Comparison of ENCODE assay signal across 22 cellular contexts in genomic region chr11:75796091-75796435, GRCh38. TPM values are rescaled to one million over a fixed set of nuclear protein-coding genes. Genes with fewer than 3 reads are reported as not detected.
A peak's percentile ranks its signal among the peaks of the same experiment; 100 is the strongest.
DNase-seq lines count a peak whose midpoint lies in the region; ATAC-seq, FAIRE-seq and TF ChIP-seq lines count a peak whose summit lies in the region.
"Had no signal": no experiment of that assay in that cellular context is flagged by ENCODE, and none has a peak within 500 bp of the region (broad histone marks: within the 10 kb centered on the region; RNA-seq: fewer than 3 reads in every experiment).

No MANE protein-coding gene starts in this region.

- no peak for TF ChIP-seq POLR2A in HepG2 (IDR thresholded peaks at IDR 0.05; ENCODE audit: insufficient read depth in 1 of 2, low read depth in 2 of 2, low read length in 2 of 2)

- no peak overlapping the region for H2AFZ ChIP-seq in HepG2 (ENCODE audit: low read length)
- H2AFZ ChIP-seq: PC-9 had no signal

- in situ Hi-C loops in HepG2 (cut with HindIII; ENCODE audit: extremely low pct_ligation_motif_present, low pct_unique_long_range_greater_than_20kb) = no loop called here

- no peak overlapping the region for H3K4me3 ChIP-seq in HepG2 (replicated peaks in 1 of 3; ENCODE audit: insufficient read depth in 1 of 3, low read depth in 2 of 3, low read length in 3 of 3)
- H3K4me3 ChIP-seq in aorta (ENCODE audit: low read length in 2 of 2) = no peak overlapping the region
- no peak overlapping the region for H3K4me3 ChIP-seq in MG63
- no peak overlapping the region for H3K4me3 ChIP-seq in WERI-Rb-1 (ENCODE audit: low read depth, low read length)
- H3K4me3 ChIP-seq: PC-9, SK-N-MC had no signal

- H3K27ac ChIP-seq in HepG2 (ENCODE audit: extremely low read length, insufficient read depth, low read length) = peak overlapping the region; percentile 77
- no peak overlapping the region for H3K27ac ChIP-seq in aorta (ENCODE audit: low read depth in 1 of 2, low read length in 2 of 2)
- no peak overlapping the region for H3K27ac ChIP-seq in WERI-Rb-1
- H3K27ac ChIP-seq: KMS-11, PC-9, SK-N-MC had no signal

- peak overlapping the region; percentile 56 for H3K4me2 ChIP-seq in HepG2 (ENCODE audit: low read depth, low read length)
- H3K4me2 ChIP-seq: KMS-11, PC-9 had no signal

- CTCF ChIA-PET in HepG2 (lab: Yijun Ruan, JAX; ENCODE audit: low intra/inter-chr PET ratio, low total read pairs) = no interaction called here

- H3K79me2 ChIP-seq in HepG2 (ENCODE audit: insufficient read depth, low read length) = no peaks in the 10 kb centered on the region

- no peak for DNase-seq in HTR-8/SVneo (ENCODE audit: insufficient read length, low spot score)
- DNase-seq in RPMI7951 (ENCODE audit: low read depth) = peak; percentile 32
- no peak for DNase-seq in HepG2 (ENCODE audit: low spot score)
- DNase-seq in aorta = peak; percentile 2 to 33
- no peak for DNase-seq in MG63
- DNase-seq in amygdala (lab: John Stamatoyannopoulos, UW) = no peak
- DNase-seq in WERI-Rb-1 = no peak
- DNase-seq: DMS153, NCI-H1092, NCI-H1417 treated with DMSO at 0.1 percent for 48 hours, NCI-H1694 treated with DMSO at 0.1 percent for 48 hours, NCI-H2081, NCI-H2171, NCI-H345, NCI-H524 treated with DMSO at 0.1 percent for 48 hours, NCI-H774, PC-9, SIG-M5 had no signal

- POLR2A ChIA-PET in HepG2 (lab: Yijun Ruan, JAX) = interaction anchor here (0.7 to 7.1 kb wide), 8 partner anchors 13 to 76 kb away, joined by 3 to 138 read pairs (median 4); partner anchors contain the start of genes DGAT2 and UVRAG

- H3K36me3 ChIP-seq in HepG2 (replicated peaks in 1 of 2; ENCODE audit: control insufficient read depth in 1 of 2, insufficient read depth in 2 of 2, low read length in 2 of 2) (peaks cover 12 to 50% of the 10 kb centered on the region in 2 experiments), aorta (ENCODE audit: control insufficient read depth in 1 of 2, insufficient read depth in 2 of 2, low read length in 1 of 2) (no peaks in the 10 kb centered on the region), MG63 (no peaks in the 10 kb centered on the region), WERI-Rb-1 (no peaks in the 10 kb centered on the region)

- intact Hi-C loops in HepG2 (cut with micrococcal nuclease; ENCODE audit: unreplicated experiment) = no loop called here
- intact Hi-C loops in aorta (cut with DNase I) = no loop called here

- ATAC-seq in HepG2 = no peak
- no peak for ATAC-seq in aorta (ENCODE audit: low FRiP score)

- FAIRE-seq in HTR-8/SVneo (lab: Jason Lieb, UNC) = peak; percentile 69
- FAIRE-seq in HepG2 (lab: Jason Lieb, UNC) = no peak
- FAIRE-seq: G401.6, H54 had no signal

- WGBS in HepG2 (ENCODE audit: low lambda C conversion rate) = 17% methylated on average over 2 of the region's 2 CpGs
- 95 to 100% methylated on average over 2 of the region's 2 CpGs for WGBS in aorta, 2 donors

- TF ChIP-seq CTCF in HepG2 (CRISPR knock-in tag; IDR thresholded peaks at IDR 0.05) = no peak
- TF ChIP-seq CTCF in WERI-Rb-1 (IDR thresholded peaks at IDR 0.05; ENCODE audit: low read depth, low read length) = no peak

- peak overlapping the region; percentile 27; the same call in 1 of the 2 replicates for H3K9ac ChIP-seq in HepG2 (ENCODE audit: insufficient read depth, low read depth, low read length)
- H3K9ac ChIP-seq: KMS-11 had no signal

- TF ChIP-seq EP300 in HepG2 (IDR thresholded peaks at IDR 0.05; ENCODE audit: low read depth in 2 of 2, low read length in 2 of 2) (no peak), HepG2 (CRISPR knock-in tag; IDR thresholded peaks at IDR 0.05; ENCODE audit: borderline replicate concordance) (no peak)

- TF ChIP-seq RAD21 in HepG2 (CRISPR knock-in tag; IDR thresholded peaks at IDR 0.05) = no peak

- BruUV-seq in HepG2 (replicated peaks; lab: Mats Ljungman, UMichigan) = no TSS peak

- no peaks in the 10 kb centered on the region for H3K9me3 ChIP-seq in HepG2 (ENCODE audit: low read length)
- H3K9me3 ChIP-seq in aorta (ENCODE audit: control insufficient read depth, low read length) = no peaks in the 10 kb centered on the region
- no peaks in the 10 kb centered on the region for H3K9me3 ChIP-seq in MG63
- no peaks in the 10 kb centered on the region for H3K9me3 ChIP-seq in WERI-Rb-1 (ENCODE audit: severe bottlenecking)

- H3K27me3 ChIP-seq in HepG2 (ENCODE audit: control insufficient read depth in 1 of 2, insufficient read depth in 2 of 2, low read length in 2 of 2) = no peaks in the 10 kb centered on the region
- H3K27me3 ChIP-seq in aorta (ENCODE audit: control insufficient read depth in 1 of 2, insufficient read depth in 2 of 2, low read length in 1 of 2) = no peaks in the 10 kb centered on the region
- no peaks in the 10 kb centered on the region for H3K27me3 ChIP-seq in MG63
- H3K27me3 ChIP-seq in WERI-Rb-1 (ENCODE audit: insufficient read depth, low read depth, severe bottlenecking) = no peaks in the 10 kb centered on the region

- H4K20me1 ChIP-seq in HepG2 (ENCODE audit: insufficient read depth, low read length) = no peaks in the 10 kb centered on the region

- peaks cover 74% of the 10 kb centered on the region for H3K4me1 ChIP-seq in HepG2 (ENCODE audit: insufficient read depth, low read length)
- no peaks in the 10 kb centered on the region for H3K4me1 ChIP-seq in aorta (ENCODE audit: control insufficient read depth in 1 of 2, insufficient read depth in 2 of 2, low read length in 2 of 2)

TF ChIP-seq in HepG2, 621 proteins besides CTCF, POLR2A, EP300 and RAD21 (continues in another document):
- TF ChIP-seq ZFY (CRISPR knock-in tag; IDR thresholded peaks at IDR 0.05) = 0 out of 2 replicates have a peak, but pooled peaks have one; percentile 6

RNA-seq across cellular contexts. Expression of gene UVRAG, which starts 18.9 kb away (rescaled TPM):
- total RNA-seq in RPMI7951 (2014; rRNA removed; shearing (Covaris generic)) = 12.3 and 17.7 TPM in 2 replicates
- total RNA-seq in HepG2 (2016; rRNA removed; fragmentation: Illumina TruSeq; extraction: Trizol) (17.2 and 17.3 TPM in 2 replicates), aorta (10 to 100 TPM; 27.0 to 47.0 TPM)
- total RNA-seq in HepG2 (2016; cell fraction: cytosol; rRNA removed; fragmentation: Illumina TruSeq; extraction: Trizol; ENCODE audit: low read depth) = 6.1 and 9.8 TPM in 2 replicates
- 15.0 and 18.0 TPM in 2 replicates for total RNA-seq in HepG2 (2016; cell fraction: insoluble cytoplasmic fraction; rRNA removed; fragmentation: Illumina TruSeq; extraction: Trizol)
- total RNA-seq in HepG2 (2016; cell fraction: membrane; rRNA removed; fragmentation: Illumina TruSeq; extraction: Trizol) = 11.6 and 11.7 TPM in 2 replicates
- total RNA-seq in HepG2 (2016; cell fraction: nucleus; rRNA removed; fragmentation: Illumina TruSeq; extraction: Trizol) = 43.2 and 46.0 TPM in 2 replicates
- polyA plus RNA-seq in HepG2 (2011; rRNA removed) (8.9 and 9.7 TPM in 2 replicates), aorta (10 to 100 TPM in 1 of 2 donors, 1 to 10 TPM in 1; 7.9 to 13.3 TPM)
- polyA plus RNA-seq in HepG2 (2011; cell fraction: cytosol; rRNA removed) = 5.6 and 7.4 TPM in 2 replicates
- polyA plus RNA-seq in HepG2 (2011; cell fraction: nucleus; rRNA removed) = 8.4 TPM in 2 replicates
- 8.4 and 11.9 TPM in 2 replicates for polyA plus RNA-seq in HepG2 (2012)
- polyA plus RNA-seq in HepG2 (2016; cell fraction: cytosol; fragmentation: Illumina TruSeq; extraction: Trizol; ENCODE audit: low read depth) = 1.5 and 1.6 TPM in 2 replicates
- polyA plus RNA-seq in HepG2 (2016; cell fraction: insoluble cytoplasmic fraction; fragmentation: Illumina TruSeq; extraction: Trizol; ENCODE audit: low read depth) = 10.9 and 14.5 TPM in 2 replicates
- 5.0 and 5.5 TPM in 2 replicates for polyA plus RNA-seq in HepG2 (2016; cell fraction: membrane; fragmentation: Illumina TruSeq; extraction: Trizol; ENCODE audit: low read depth)
- 20.6 and 22.8 TPM in 2 replicates for polyA plus RNA-seq in HepG2 (2016; cell fraction: nucleus; fragmentation: Illumina TruSeq; extraction: Trizol; ENCODE audit: insufficient read depth, low read depth)
- 10.9 and 19.7 TPM in 2 replicates for polyA minus RNA-seq in HepG2 (2011; rRNA and poly(A)+ RNA removed; ENCODE audit: low replicate concordance)
- 5.9 and 6.2 TPM in 2 replicates for polyA minus RNA-seq in HepG2 (2011; cell fraction: cytosol; rRNA and poly(A)+ RNA removed)
- 77.1 and 79.4 TPM in 2 replicates for polyA minus RNA-seq in HepG2 (2011; cell fraction: nucleus; rRNA and poly(A)+ RNA removed)
- 6.9 and 14.5 TPM in 2 replicates for total RNA-seq in MG63 (2014; rRNA removed; shearing (Covaris generic); ENCODE audit: low replicate concordance)

RNA-seq across cellular contexts. Expression of gene DGAT2, which starts 27.5 kb away (rescaled TPM):
- total RNA-seq in RPMI7951 (2014; rRNA removed; shearing (Covaris generic)) = 2.4 TPM in 2 replicates
- 39.4 and 65.6 TPM in 2 replicates for total RNA-seq in HepG2 (2016; rRNA removed; fragmentation: Illumina TruSeq; extraction: Trizol)
- total RNA-seq in HepG2 (2016; cell fraction: cytosol; rRNA removed; fragmentation: Illumina TruSeq; extraction: Trizol; ENCODE audit: low read depth) = 13.6 and 17.8 TPM in 2 replicates
- 37.7 and 67.0 TPM in 2 replicates for total RNA-seq in HepG2 (2016; cell fraction: insoluble cytoplasmic fraction; rRNA removed; fragmentation: Illumina TruSeq; extraction: Trizol)
- 33.7 and 43.0 TPM in 2 replicates for total RNA-seq in HepG2 (2016; cell fraction: membrane; rRNA removed; fragmentation: Illumina TruSeq; extraction: Trizol)
- 51.0 and 57.6 TPM in 2 replicates for total RNA-seq in HepG2 (2016; cell fraction: nucleus; rRNA removed; fragmentation: Illumina TruSeq; extraction: Trizol)
- polyA plus RNA-seq in HepG2 (2011; rRNA removed) = 39.0 and 47.6 TPM in 2 replicates
- 38.9 and 41.0 TPM in 2 replicates for polyA plus RNA-seq in HepG2 (2011; cell fraction: cytosol; rRNA removed)
- polyA plus RNA-seq in HepG2 (2011; cell fraction: nucleus; rRNA removed) = 13.1 and 13.7 TPM in 2 replicates
- 15.7 and 19.7 TPM in 2 replicates for polyA plus RNA-seq in HepG2 (2012)
- 13.9 and 19.4 TPM in 2 replicates for polyA plus RNA-seq in HepG2 (2016; cell fraction: cytosol; fragmentation: Illumina TruSeq; extraction: Trizol; ENCODE audit: low read depth)
- polyA plus RNA-seq in HepG2 (2016; cell fraction: insoluble cytoplasmic fraction; fragmentation: Illumina TruSeq; extraction: Trizol; ENCODE audit: low read depth) = 39.1 and 40.5 TPM in 2 replicates
- 26.5 and 38.6 TPM in 2 replicates for polyA plus RNA-seq in HepG2 (2016; cell fraction: membrane; fragmentation: Illumina TruSeq; extraction: Trizol; ENCODE audit: low read depth)
- 85.2 and 85.5 TPM in 2 replicates for polyA plus RNA-seq in HepG2 (2016; cell fraction: nucleus; fragmentation: Illumina TruSeq; extraction: Trizol; ENCODE audit: insufficient read depth, low read depth)
- 9.8 and 63.2 TPM in 2 replicates for polyA minus RNA-seq in HepG2 (2011; rRNA and poly(A)+ RNA removed; ENCODE audit: low replicate concordance)
- 11.2 and 11.5 TPM in 2 replicates for polyA minus RNA-seq in HepG2 (2011; cell fraction: cytosol; rRNA and poly(A)+ RNA removed)
- 9.3 and 9.8 TPM in 2 replicates for polyA minus RNA-seq in HepG2 (2011; cell fraction: nucleus; rRNA and poly(A)+ RNA removed)
- 1 to 10 TPM; 2.3 to 4.4 TPM for total RNA-seq in aorta
- polyA plus RNA-seq in aorta = under 1 TPM; 0.41 to 0.63 TPM
- 8.6 and 10.3 TPM in 2 replicates for total RNA-seq in MG63 (2014; rRNA removed; shearing (Covaris generic); ENCODE audit: low replicate concordance)

Comparison
In these comparisons a context has a peak if more than half of its experiments do, and no peak if none do; other contexts are left out.
1. DNase-seq: peak in RPMI7951 (single experiment) and aorta (2 of 2); none in HTR-8/SVneo (single experiment), HepG2 (single experiment), MG63 (single experiment), amygdala (0 of 56) and WERI-Rb-1 (single experiment).